12 cellular contexts compared by ENCODE assay signal in the genomic region with DNA sequence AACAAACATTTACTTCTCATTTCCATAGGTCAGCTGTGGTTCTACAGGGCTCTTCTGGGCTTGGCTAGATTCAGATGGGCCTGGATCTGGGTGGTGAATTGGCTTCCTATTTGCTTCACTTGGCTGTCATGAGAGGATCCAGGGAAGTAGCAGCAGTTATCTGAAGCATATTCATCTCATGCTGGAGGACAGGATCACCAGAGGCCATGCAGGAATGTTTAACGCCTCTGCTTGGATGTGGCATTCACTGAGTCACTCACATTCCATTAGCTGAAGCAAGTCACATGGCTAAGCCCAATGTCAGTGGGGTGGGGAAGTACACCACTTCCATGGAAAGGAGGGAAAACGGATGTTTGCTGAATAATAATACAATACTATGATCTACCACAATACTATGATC. TPM values are rescaled to one million over a fixed set of nuclear protein-coding genes. Genes with fewer than 3 reads are reported as not detected.
A peak's percentile ranks its signal among the peaks of the same experiment; 100 is the strongest.
DNase-seq lines count a peak whose midpoint lies in the region; TF ChIP-seq lines count a peak whose summit lies in the region.
"Not testable (repeated sequence)": the region's sequence is repeated elsewhere in the genome, so short reads cannot be mapped to it uniquely, and the experiment has no call there.
"Had no signal": no experiment of that assay in that cellular context is flagged by ENCODE, and none has a peak within 500 bp of the region (broad histone marks: within the 10 kb centered on the region; RNA-seq: fewer than 3 reads in every experiment).

No MANE protein-coding gene starts in this region.

- not testable (repeated sequence) for H2AK5ac ChIP-seq in trophoblast cell (ENCODE audit: low read length)

- not testable (repeated sequence) for H3K14ac ChIP-seq in trophoblast cell (ENCODE audit: low read length)

- not testable (repeated sequence) for H3K9me3 ChIP-seq in GM23248 (ENCODE audit: low read depth); trophoblast cell (ENCODE audit: insufficient read depth, low read depth, low read length); smooth muscle cell (replicated peaks; ENCODE audit: low read depth)

- not testable (repeated sequence) for H3K9ac ChIP-seq in GM23248; trophoblast cell (ENCODE audit: low read length); smooth muscle cell (ENCODE audit: low read depth)

- not testable (repeated sequence) for H3K4ac ChIP-seq in trophoblast cell (ENCODE audit: low read depth, low read length)

- not testable (repeated sequence) for H2AFZ ChIP-seq in GM23248; trophoblast cell (ENCODE audit: insufficient read depth, low read length, poor library complexity); smooth muscle cell (ENCODE audit: low read depth)

- not testable (repeated sequence) for H4K91ac ChIP-seq in trophoblast cell (ENCODE audit: low read depth, low read length)

- 10 to 14% methylated on average over 2 of the region's 2 CpGs for WGBS in GM23248 (ENCODE audit: low coverage in 1 of 2, low lambda C conversion rate in 2 of 2, missing lambda C conversion rate in 2 of 2), 2 experiments
- no CpG with 5 or more reads among the region's 2 CpGs for WGBS in trophoblast cell (ENCODE audit: extremely low coverage, insufficient coverage, insufficient read length)
- 28% methylated on average over 2 of the region's 2 CpGs for WGBS in smooth muscle cell (ENCODE audit: low lambda C conversion rate)

- not testable (repeated sequence) for H3K23ac ChIP-seq in trophoblast cell (ENCODE audit: low read length)

- H3K4me1 ChIP-seq in GM23248 (ENCODE audit: insufficient read depth); trophoblast cell (ENCODE audit: control insufficient read depth in 1 of 2, insufficient read depth in 2 of 2, low read length in 2 of 2); smooth muscle cell (ENCODE audit: low read depth): not testable (repeated sequence)

- not testable (repeated sequence) for H4K12ac ChIP-seq in trophoblast cell (ENCODE audit: low read depth, low read length)

- H3F3A ChIP-seq in GM23248 (ENCODE audit: insufficient read depth); smooth muscle cell (ENCODE audit: low read depth): not testable (repeated sequence)

- peak; percentile 5 for DNase-seq in AG10803 (ENCODE audit: low read depth)
- DNase-seq in GM23248: peak; percentile 36
- DNase-seq in brain microvascular endothelial cell: peak; percentile 6
- DNase-seq in epithelial cell of esophagus (ENCODE audit: low read depth): peak; percentile 13
- DNase-seq in islet precursor cell: peak; percentile 67
- peak; percentile 16 to 33 for DNase-seq in trophoblast cell
- DNase-seq in smooth muscle cell (lab: John Stamatoyannopoulos, UW; ENCODE audit: unreplicated experiment): not testable (repeated sequence)

- H2BK5ac ChIP-seq in trophoblast cell (ENCODE audit: low read depth, low read length, poor library complexity): not testable (repeated sequence)

- not testable (repeated sequence) for H3K27ac ChIP-seq in GM23248; brain microvascular endothelial cell; trophoblast cell (ENCODE audit: low read depth, low read length)
- peak overlapping the region; percentile 6 for H3K27ac ChIP-seq in smooth muscle cell (ENCODE audit: low read depth)

- H2BK12ac ChIP-seq in trophoblast cell (ENCODE audit: low read length): not testable (repeated sequence)

- not testable (repeated sequence) for H3K9me2 ChIP-seq in GM23248 (ENCODE audit: insufficient read depth)

- not testable (repeated sequence) for H3K36me3 ChIP-seq in GM23248 (ENCODE audit: low read depth); brain microvascular endothelial cell (replicated peaks); trophoblast cell (ENCODE audit: control insufficient read depth in 1 of 2, insufficient read depth in 2 of 2, low read length in 2 of 2); smooth muscle cell (ENCODE audit: low read depth)

- not testable (repeated sequence) for H4K20me1 ChIP-seq in GM23248 (ENCODE audit: insufficient read depth); smooth muscle cell (ENCODE audit: low read depth)

- not testable (repeated sequence) for H2BK120ac ChIP-seq in trophoblast cell (ENCODE audit: insufficient read depth, low read length, poor library complexity)

- H3K18ac ChIP-seq in trophoblast cell (ENCODE audit: low read length): not testable (repeated sequence)

- not testable (repeated sequence) for H3K4me3 ChIP-seq in AG10803 (ENCODE audit: low read length); GM23248; brain microvascular endothelial cell (ENCODE audit: low read depth, low read length); epithelial cell of esophagus (ENCODE audit: low read length); trophoblast cell (ENCODE audit: low read depth, low read length); smooth muscle cell

- H4K8ac ChIP-seq in trophoblast cell (ENCODE audit: low read depth, low read length): not testable (repeated sequence)

- TF ChIP-seq CTCF in AG10803 (conservative IDR thresholded peaks at IDR 0.05; ENCODE audit: low read length); brain microvascular endothelial cell (IDR thresholded peaks at IDR 0.05; ENCODE audit: low read depth, low read length, missing control alignments); epithelial cell of esophagus (IDR thresholded peaks at IDR 0.05; ENCODE audit: insufficient read depth, low read depth, low read length, missing control alignments); smooth muscle cell (IDR thresholded peaks at IDR 0.05; ENCODE audit: borderline replicate concordance, insufficient read depth, poor library complexity, severe bottlenecking): not testable (repeated sequence)

- in situ Hi-C loops in GM23248 (cut with MboI); brain microvascular endothelial cell (cut with HindIII; ENCODE audit: low pct_ligation_motif_present, low sequenced_read_pairs): not testable (repeated sequence)

- H3K79me1 ChIP-seq in trophoblast cell (ENCODE audit: low read length): not testable (repeated sequence)

- H3K79me2 ChIP-seq in GM23248 (ENCODE audit: insufficient read depth); trophoblast cell (ENCODE audit: control insufficient read depth, insufficient read depth, low read length, poor library complexity); smooth muscle cell (ENCODE audit: low read depth): not testable (repeated sequence)

- H3K4me2 ChIP-seq in GM23248 (ENCODE audit: unreplicated experiment); trophoblast cell (ENCODE audit: low read length); smooth muscle cell: not testable (repeated sequence)

- not testable (repeated sequence) for H3K27me3 ChIP-seq in GM23248 (replicated peaks; ENCODE audit: insufficient read depth); brain microvascular endothelial cell (replicated peaks); trophoblast cell (ENCODE audit: insufficient read depth, low read length); smooth muscle cell (ENCODE audit: low read depth)

RNA-seq across cellular contexts. Expression of a gene that starts 15.2 kb away (rescaled TPM):
- total RNA-seq in GM23248 (2014; rRNA removed; shearing (Covaris generic)): not detected in 2 replicates
- not detected in 2 replicates for polyA plus RNA-seq in GM23248 (2016; fragmentation: Nextera tagmentation; extraction: Ambion mirVana)
- polyA plus RNA-seq in trophoblast cell (2013): not detected in 2 replicates
- total RNA-seq in smooth muscle cell: not detected in 2 replicates
- not detected in 2 replicates for polyA plus RNA-seq in smooth muscle cell
- total RNA-seq: CD4-positive, alpha-beta T cell; CD8-positive, alpha-beta memory T cell; H7 had no signal
- polyA plus RNA-seq: AG04450; CD14-positive monocyte; CD8-positive, alpha-beta memory T cell had no signal
